In genomic region chr9:133122935-133123611, GRCh38 we compare ENCODE assay signal across 9 cellular contexts. TPM values are rescaled to one million over a fixed set of nuclear protein-coding genes. Genes with fewer than 3 reads are reported as not detected.
DNase-seq lines count a peak whose midpoint lies in the region; ATAC-seq, FAIRE-seq and TF ChIP-seq lines count a peak whose summit lies in the region.
"Had no signal": no experiment of that assay in that cellular context is flagged by ENCODE, and none has a peak within 500 bp of the region (broad histone marks: within the 10 kb centered on the region; RNA-seq: fewer than 3 reads in every experiment).

No MANE protein-coding gene starts in this region.

- TF ChIP-seq POLR2A in esophagus muscularis mucosa (IDR thresholded peaks at IDR 0.05; ENCODE audit: low read depth), result no peak

- H3K4me3 ChIP-seq in esophagus muscularis mucosa, result no peak overlapping the region
- H3K4me3 ChIP-seq in osteoblast (ENCODE audit: insufficient read depth, low read length), result no peak overlapping the region

- H3K36me3 ChIP-seq in esophagus muscularis mucosa (no peaks in the 10 kb centered on the region), osteoblast (ENCODE audit: insufficient read depth, low read length) (no peaks in the 10 kb centered on the region)

- peak overlapping the region; percentile 31 for H3K4me2 ChIP-seq in osteoblast (ENCODE audit: insufficient read depth, low read length)

- peaks cover 60% of the 10 kb centered on the region for H4K20me1 ChIP-seq in osteoblast (ENCODE audit: insufficient read depth, low read length)

- TF ChIP-seq CTCF in esophagus muscularis mucosa (IDR thresholded peaks at IDR 0.05), result no peak
- TF ChIP-seq CTCF in osteoblast (IDR thresholded peaks at IDR 0.05; ENCODE audit: extremely low read depth, low read depth, low read length), result no peak

- H3K9me3 ChIP-seq in esophagus muscularis mucosa, result no peaks in the 10 kb centered on the region
- no peaks in the 10 kb centered on the region for H3K9me3 ChIP-seq in osteoblast (ENCODE audit: low read depth, low read length)

- no peaks in the 10 kb centered on the region for H3K79me2 ChIP-seq in osteoblast (ENCODE audit: insufficient read depth, low read length)

- no peak overlapping the region for H2AFZ ChIP-seq in osteoblast (ENCODE audit: low read length)

- no peak for ATAC-seq in HG02763 (IDR thresholded peaks at IDR 0.05; ENCODE audit: unreplicated experiment)

- peak; percentile 39 for DNase-seq in CD1c-positive myeloid dendritic cell (ENCODE audit: extremely low spot score)
- peak; percentile 44 for DNase-seq in RKO (ENCODE audit: low spot score)
- DNase-seq in esophagus muscularis mucosa (ENCODE audit: extremely low spot score), result no peak
- DNase-seq in osteoblast (ENCODE audit: insufficient read length, low spot score, missing footprints), result peak; percentile 94
- no peak for DNase-seq in ecto neural progenitor cell (ENCODE audit: low spot score)
- DNase-seq in activated gamma-delta T cell (lab: John Stamatoyannopoulos, UW), result no peak
- DNase-seq in HTR-8/SVneo (ENCODE audit: insufficient read length, low spot score), result no peak
- DNase-seq: activated CD4-positive, alpha-beta T cell treated with anti-CD3 and anti-CD28 coated beads, Interleukin-2, amount 50 U/mL, for 48 hours had no signal

- H3K27ac ChIP-seq in esophagus muscularis mucosa (replicated peaks in 1 of 4) (peak overlapping the region; percentile 80 to 93 (median 89)), osteoblast (ENCODE audit: low read depth, low read length) (no peak overlapping the region)

- H3K4me1 ChIP-seq in esophagus muscularis mucosa, result peaks cover 77 to 88% (median 81%) of the 10 kb centered on the region in 4 donors
- H3K4me1 ChIP-seq in osteoblast (ENCODE audit: insufficient read depth, low read length), result peaks cover 43% of the 10 kb centered on the region

- no peak for FAIRE-seq in HTR-8/SVneo (lab: Jason Lieb, UNC)

- 63% methylated on average over 19 of the region's 19 CpGs for WGBS in esophagus muscularis mucosa

- H3K27me3 ChIP-seq in esophagus muscularis mucosa (no peaks in the 10 kb centered on the region), osteoblast (ENCODE audit: insufficient read depth, low read length) (peaks cover 7% of the 10 kb centered on the region)

- intact Hi-C loops in esophagus muscularis mucosa (cut with DNase I), result no loop called here

- no peak for TF ChIP-seq EP300 in esophagus muscularis mucosa (IDR thresholded peaks at IDR 0.05)

RNA-seq across cellular contexts. Expression of gene RALGDS, which starts 2.0 kb away (rescaled TPM):
- total RNA-seq in esophagus muscularis mucosa, result 10 to 100 TPM; 48.6 to 67.4 (median 54.8) TPM
- total RNA-seq in osteoblast, result 11.2 and 12.7 TPM in 2 replicates

RNA-seq across cellular contexts. Expression of gene GBGT1, which starts 40.6 kb away (rescaled TPM):
- 10 to 100 TPM; 15.9 to 19.1 (median 17.5) TPM for total RNA-seq in esophagus muscularis mucosa
- total RNA-seq in osteoblast, result 3.3 and 3.8 TPM in 2 replicates

Comparison
In these comparisons a context has a peak if more than half of its experiments do, and no peak if none do; other contexts are left out.
1. DNase-seq: peak in CD1c-positive myeloid dendritic cell (single experiment), RKO (single experiment) and osteoblast (single experiment); none in esophagus muscularis mucosa (single experiment), ecto neural progenitor cell (single experiment), activated gamma-delta T cell (single experiment) and HTR-8/SVneo (single experiment).